8 cellular contexts compared by ENCODE assay signal in the genomic region with DNA sequence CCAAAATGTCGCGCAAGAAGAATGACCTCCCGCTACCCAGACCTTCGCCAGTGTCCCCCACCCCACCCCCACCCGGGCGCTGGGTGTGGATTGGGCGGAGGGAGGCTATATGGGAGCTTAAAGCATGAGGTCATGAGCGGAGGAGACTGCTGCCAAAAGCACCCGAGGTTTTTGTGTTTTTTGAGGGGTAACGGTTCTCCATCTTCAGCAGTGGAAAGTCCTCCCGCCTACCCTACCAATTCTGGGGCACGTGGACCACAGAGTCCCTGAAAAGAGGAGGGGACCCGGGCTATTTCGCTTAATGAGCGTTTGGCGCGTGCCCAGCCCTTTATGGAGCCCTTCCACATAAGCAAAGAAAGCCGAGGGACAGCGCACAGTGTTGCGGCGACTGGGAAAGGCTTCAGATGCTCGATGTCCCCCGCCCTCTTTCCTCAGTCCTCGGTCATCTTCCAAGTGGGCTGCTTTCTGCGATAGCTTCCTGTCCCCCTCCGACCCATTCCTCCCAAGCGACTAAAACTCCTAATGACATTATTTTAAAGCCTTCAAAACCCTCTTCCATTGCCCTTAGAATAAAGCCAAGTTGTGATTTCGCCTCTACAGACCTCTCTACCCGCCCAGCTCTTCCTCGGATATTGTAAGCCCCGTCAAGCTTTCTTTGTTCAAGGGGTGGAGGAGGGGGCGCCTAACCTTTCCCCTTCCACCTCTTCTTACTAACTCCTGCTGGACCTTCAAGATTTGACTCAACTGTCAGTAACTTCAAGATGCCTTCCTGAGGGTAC. TPM values are rescaled to one million over a fixed set of nuclear protein-coding genes. Genes with fewer than 3 reads are reported as not detected.
DNase-seq lines count a peak whose midpoint lies in the region; ATAC-seq and TF ChIP-seq lines count a peak whose summit lies in the region.

No MANE protein-coding gene starts in this region.

- H2AFZ ChIP-seq in IMR-90 (replicated peaks; ENCODE audit: low read length, poor library complexity) = peak overlapping the region; percentile 91
- peak overlapping the region; percentile 98 for H2AFZ ChIP-seq in parathyroid adenoma

- peak overlapping the region; percentile 76 for H3K56ac ChIP-seq in IMR-90 (ENCODE audit: extremely low read depth, insufficient read depth, low read length)

- DNase-seq in CD8-positive, alpha-beta memory T cell = peak in 1 of 5 donors; percentile 47
- DNase-seq in IMR-90 (peak; percentile 39), globus pallidus (ENCODE audit: low spot score) (peak; percentile 11)
- DNase-seq in activated CD8-positive, alpha-beta memory T cell treated with anti-CD3 and anti-CD28 coated beads, Interleukin-2, amount 10 ng/mL, durations not matched to agents 7 days and 5 days = no peak
- no peak for DNase-seq in activated CD4-positive, CD25-positive, alpha-beta regulatory T cell (lab: John Stamatoyannopoulos, UW)

- intact Hi-C loops in IMR-90 (cut with micrococcal nuclease) = loop anchor here (2.0 to 5.0 kb wide), 2 partner anchors 139 to 172 kb away; no protein-coding TSS in a partner anchor

- H3K4me1 ChIP-seq in CD8-positive, alpha-beta memory T cell (ENCODE audit: insufficient read depth, low read length) = peaks cover 12% of the 10 kb centered on the region
- peaks cover 7% of the 10 kb centered on the region for H3K4me1 ChIP-seq in IMR-90 (ENCODE audit: control insufficient read depth, insufficient read depth, low read length)
- peaks cover 12% of the 10 kb centered on the region for H3K4me1 ChIP-seq in parathyroid adenoma

- peak overlapping the region; percentile 88 for H3K4ac ChIP-seq in IMR-90 (ENCODE audit: low read depth, low read length)

- peak overlapping the region; percentile 97 for H3K14ac ChIP-seq in IMR-90 (replicated peaks; ENCODE audit: low read depth, low read length)

- peaks cover 0 to 25% (median 2%) of the 10 kb centered on the region in 3 donors for H3K36me3 Mint-ChIP-seq in CD8-positive, alpha-beta memory T cell
- peaks cover 6% of the 10 kb centered on the region for H3K36me3 Mint-ChIP-seq in activated CD8-positive, alpha-beta memory T cell treated with anti-CD3 and anti-CD28 coated beads, Interleukin-2, amount 10 ng/mL, durations not matched to agents 7 days and 5 days

- H3K23ac ChIP-seq in IMR-90 (ENCODE audit: low read depth, low read length) = peak overlapping the region; percentile 84

- H3K27me3 Mint-ChIP-seq in CD8-positive, alpha-beta memory T cell = no peaks in the 10 kb centered on the region
- H3K27me3 Mint-ChIP-seq in activated CD8-positive, alpha-beta memory T cell treated with anti-CD3 and anti-CD28 coated beads, Interleukin-2, amount 10 ng/mL, durations not matched to agents 7 days and 5 days = peaks cover 6% of the 10 kb centered on the region

- peaks cover 6 to 23% of the 10 kb centered on the region in 2 experiments; a peak in 3 of 4 replicates for H3K79me1 ChIP-seq in IMR-90 (ENCODE audit: low read depth in 1 of 2, low read length in 2 of 2)

- H2BK20ac ChIP-seq in IMR-90 (ENCODE audit: low read depth, low read length) = peak overlapping the region; percentile 86

- no peak for TF ChIP-seq RAD21 in IMR-90 (IDR thresholded peaks at IDR 0.05; ENCODE audit: low read length)

- H3K27me3 ChIP-seq in CD8-positive, alpha-beta memory T cell (ENCODE audit: insufficient read depth, low read length, poor library complexity, severe bottlenecking) = no peaks in the 10 kb centered on the region
- H3K27me3 ChIP-seq in IMR-90 (ENCODE audit: control insufficient read depth, insufficient read depth, low read length) (no peaks in the 10 kb centered on the region), parathyroid adenoma (ENCODE audit: control insufficient read depth, insufficient read depth, low read length) (no peaks in the 10 kb centered on the region)

- H3K79me2 ChIP-seq in parathyroid adenoma = peaks cover 7% of the 10 kb centered on the region

- no TSS peak for BruUV-seq in IMR-90 (replicated peaks; lab: Mats Ljungman, UMichigan)

- TF ChIP-seq CTCF in IMR-90 (conservative IDR thresholded peaks at IDR 0.05; ENCODE audit: low read depth, low read length) (no peak), parathyroid adenoma (IDR thresholded peaks at IDR 0.05) (no peak)

- no peaks in the 10 kb centered on the region for H3K36me3 ChIP-seq in CD8-positive, alpha-beta memory T cell (ENCODE audit: insufficient read depth, low read length)
- H3K36me3 ChIP-seq in IMR-90 (ENCODE audit: control insufficient read depth, insufficient read depth, low read length) (no peaks in the 10 kb centered on the region), parathyroid adenoma (ENCODE audit: control insufficient read depth, insufficient read depth, low read length) (no peaks in the 10 kb centered on the region)

- peak overlapping the region; percentile 86 to 100 (median 93) for H3K4me3 Mint-ChIP-seq in CD8-positive, alpha-beta memory T cell
- peak overlapping the region; percentile 97 for H3K4me3 Mint-ChIP-seq in activated CD8-positive, alpha-beta memory T cell treated with anti-CD3 and anti-CD28 coated beads, Interleukin-2, amount 10 ng/mL, durations not matched to agents 7 days and 5 days

- CTCF ChIA-PET in CD8-positive, alpha-beta memory T cell (lab: Charles Lee) = interaction anchor here (0.7 to 3.4 kb wide), 11 partner anchors 12 to 240 kb away, joined by 3 to 17 read pairs (median 3); no protein-coding TSS in a partner anchor
- CTCF ChIA-PET in IMR-90 (lab: Yijun Ruan, JAX) = interaction anchor here (2.5 kb wide), 1 partner anchor 94 kb away, joined by 14 read pairs; no protein-coding TSS in a partner anchor
- CTCF ChIA-PET in activated CD8-positive, alpha-beta memory T cell treated with anti-CD3 and anti-CD28 coated beads, Interleukin-2, amount 10 ng/mL, durations not matched to agents 7 days and 5 days (lab: Charles Lee) = interaction anchor here (0.8 to 2.8 kb wide), 6 partner anchors 51 to 193 kb away, joined by 3 to 12 read pairs (median 5); no protein-coding TSS in a partner anchor

- H4K91ac ChIP-seq in IMR-90 (ENCODE audit: insufficient read depth, low read depth, low read length) = peak overlapping the region; percentile 93

- dilution Hi-C loops in IMR-90 (cut with HindIII; ENCODE audit: low sequenced_read_pairs, unreplicated experiment) = no loop called here

- peak overlapping the region; percentile 82 for H3K4me2 ChIP-seq in IMR-90 (ENCODE audit: low read depth, low read length)
- peak overlapping the region; percentile 98 for H3K4me2 ChIP-seq in parathyroid adenoma (ENCODE audit: low read length)

- 11% methylated on average over 8 of the region's 32 CpGs; no CpG with 5 or more reads in 1 of the 2 experiments for WGBS in IMR-90 (ENCODE audit: extremely low coverage in 2 of 2, insufficient read length in 1 of 2), 2 experiments

- no peak for TF ChIP-seq POLR2A in IMR-90 (IDR thresholded peaks at IDR 0.05; ENCODE audit: low read depth, low read length)

- peak overlapping the region; percentile 74 for H2AK5ac ChIP-seq in IMR-90 (ENCODE audit: low read depth, low read length)

- peak overlapping the region; percentile 68 for H4K5ac ChIP-seq in IMR-90 (ENCODE audit: low read depth, low read length)

- ATAC-seq in IMR-90 (ENCODE audit: low read depth) (peak; percentile 25), GM18517 (IDR thresholded peaks at IDR 0.05; ENCODE audit: unreplicated experiment) (no peak), HG03469 (IDR thresholded peaks at IDR 0.05; ENCODE audit: unreplicated experiment) (no peak)
- ATAC-seq in activated CD8-positive, alpha-beta memory T cell treated with anti-CD3 and anti-CD28 coated beads, Interleukin-2, amount 10 ng/mL, durations not matched to agents 7 days and 5 days = no peak

- H3K4me1 Mint-ChIP-seq in CD8-positive, alpha-beta memory T cell = peaks cover 24 to 35% (median 26%) of the 10 kb centered on the region in 3 donors
- peaks cover 23% of the 10 kb centered on the region for H3K4me1 Mint-ChIP-seq in activated CD8-positive, alpha-beta memory T cell treated with anti-CD3 and anti-CD28 coated beads, Interleukin-2, amount 10 ng/mL, durations not matched to agents 7 days and 5 days

- peak overlapping the region; percentile 12 to 87 (median 54) for H3K27ac Mint-ChIP-seq in CD8-positive, alpha-beta memory T cell
- H3K27ac Mint-ChIP-seq in activated CD8-positive, alpha-beta memory T cell treated with anti-CD3 and anti-CD28 coated beads, Interleukin-2, amount 10 ng/mL, durations not matched to agents 7 days and 5 days = peak overlapping the region; percentile 26

- peaks cover 3% of the 10 kb centered on the region; the same call in 1 of the 2 replicates for H4K20me1 ChIP-seq in IMR-90 (ENCODE audit: insufficient read depth, low read length)

- peak overlapping the region; percentile 44 for H2AK9ac ChIP-seq in IMR-90 (replicated peaks; ENCODE audit: low read depth, low read length, poor library complexity)

- peak overlapping the region; percentile 48 for H2BK5ac ChIP-seq in IMR-90 (ENCODE audit: low read depth, low read length, poor library complexity, severe bottlenecking)

- peak overlapping the region; percentile 92 for H3K4me3 ChIP-seq in CD8-positive, alpha-beta memory T cell (ENCODE audit: low read length)
- H3K4me3 ChIP-seq in IMR-90 (ENCODE audit: insufficient read depth, low read depth, low read length) (peak overlapping the region; percentile 52), parathyroid adenoma (ENCODE audit: low read depth, low read length) (peak overlapping the region; percentile 77)

- no peaks in the 10 kb centered on the region for H3K9me3 Mint-ChIP-seq in CD8-positive, alpha-beta memory T cell
- no peaks in the 10 kb centered on the region for H3K9me3 Mint-ChIP-seq in activated CD8-positive, alpha-beta memory T cell treated with anti-CD3 and anti-CD28 coated beads, Interleukin-2, amount 10 ng/mL, durations not matched to agents 7 days and 5 days (ENCODE audit: low read depth)

- peak overlapping the region; percentile 90 for H2BK120ac ChIP-seq in IMR-90 (ENCODE audit: low read depth, low read length)

- in situ Hi-C loops in IMR-90 (cut with MboI; ENCODE audit: low sequenced_read_pairs) = no loop called here

- POLR2A ChIA-PET in CD8-positive, alpha-beta memory T cell (lab: Charles Lee) = interaction anchor here (0.8 to 7.5 kb wide), 5 partner anchors 18 to 144 kb away, joined by 4 to 50 read pairs (median 5); no protein-coding TSS in a partner anchor
- POLR2A ChIA-PET in IMR-90 (lab: Charles Lee; ENCODE audit: unreplicated experiment) = interaction anchor here (0.9 kb wide), 1 partner anchor 12 kb away, joined by 4 read pairs; no protein-coding TSS in a partner anchor

- H3K9me1 ChIP-seq in IMR-90 (ENCODE audit: insufficient read depth, low read length) = no peaks in the 10 kb centered on the region

- H3K9me3 ChIP-seq in CD8-positive, alpha-beta memory T cell (ENCODE audit: low read length) = no peaks in the 10 kb centered on the region
- H3K9me3 ChIP-seq in IMR-90 (ENCODE audit: control insufficient read depth, insufficient read depth, low read length) (no peaks in the 10 kb centered on the region), parathyroid adenoma (ENCODE audit: control insufficient read depth, low read length) (no peaks in the 10 kb centered on the region)

- H3K18ac ChIP-seq in IMR-90 (ENCODE audit: low read depth, low read length) = peak overlapping the region; percentile 59; the same call in 1 of the 2 replicates

- H2BK15ac ChIP-seq in IMR-90 (ENCODE audit: low read depth, low read length) = peak overlapping the region; percentile 90; the same call in 1 of the 3 replicates

- H3K9ac ChIP-seq in IMR-90 (ENCODE audit: low read depth, low read length) = peak overlapping the region; percentile 71
- no peak overlapping the region for H3K9ac ChIP-seq in parathyroid adenoma

- H3K27ac ChIP-seq in CD8-positive, alpha-beta memory T cell (ENCODE audit: low read depth, low read length) = no peak overlapping the region
- H3K27ac ChIP-seq in IMR-90 (ENCODE audit: insufficient read depth, low read length) (peak overlapping the region; percentile 83), parathyroid adenoma (peak overlapping the region; percentile 93)

- peak overlapping the region; percentile 93 to 94 for H4K8ac ChIP-seq in IMR-90 (ENCODE audit: low read depth in 2 of 2, low read length in 2 of 2)

RNA-seq across cellular contexts. Expression of a gene that starts 2.1 kb away (rescaled TPM):
- 10 to 100 TPM; 10.3 to 10.6 TPM for total RNA-seq in CD8-positive, alpha-beta memory T cell
- 10.2 TPM for polyA plus RNA-seq in CD8-positive, alpha-beta memory T cell
- total RNA-seq in IMR-90 (2012; rRNA removed) = 6.3 and 6.7 TPM in 2 replicates
- 9.9 and 11.1 TPM in 2 replicates for polyA plus RNA-seq in IMR-90 (2012; rRNA removed)
- 3.8 and 6.1 TPM in 2 replicates for polyA plus RNA-seq in IMR-90 (2012; cell fraction: cytosol; rRNA removed)
- 26.9 and 30.3 TPM in 2 replicates for polyA plus RNA-seq in IMR-90 (2012; cell fraction: nucleus; rRNA removed; ENCODE audit: low replicate concordance)
- total RNA-seq in activated CD8-positive, alpha-beta memory T cell treated with anti-CD3 and anti-CD28 coated beads, Interleukin-2, amount 10 ng/mL, durations not matched to agents 7 days and 5 days = 10 to 100 TPM; 16.2 to 36.0 TPM

Comparison
In these comparisons a context has a peak if more than half of its experiments do, and no peak if none do; other contexts are left out.
1. DNase-seq: peak in IMR-90 (single experiment) and globus pallidus (single experiment); none in activated CD8-positive, alpha-beta memory T cell treated with anti-CD3 and anti-CD28 coated beads, Interleukin-2, amount 10 ng/mL, durations not matched to agents 7 days and 5 days (single experiment) and activated CD4-positive, CD25-positive, alpha-beta regulatory T cell (0 of 4).
2. Peak in every context shown above with its lines, with median percentiles within 50 percentile points of each other: H3K4me3 ChIP-seq.